In the genomic region with DNA sequence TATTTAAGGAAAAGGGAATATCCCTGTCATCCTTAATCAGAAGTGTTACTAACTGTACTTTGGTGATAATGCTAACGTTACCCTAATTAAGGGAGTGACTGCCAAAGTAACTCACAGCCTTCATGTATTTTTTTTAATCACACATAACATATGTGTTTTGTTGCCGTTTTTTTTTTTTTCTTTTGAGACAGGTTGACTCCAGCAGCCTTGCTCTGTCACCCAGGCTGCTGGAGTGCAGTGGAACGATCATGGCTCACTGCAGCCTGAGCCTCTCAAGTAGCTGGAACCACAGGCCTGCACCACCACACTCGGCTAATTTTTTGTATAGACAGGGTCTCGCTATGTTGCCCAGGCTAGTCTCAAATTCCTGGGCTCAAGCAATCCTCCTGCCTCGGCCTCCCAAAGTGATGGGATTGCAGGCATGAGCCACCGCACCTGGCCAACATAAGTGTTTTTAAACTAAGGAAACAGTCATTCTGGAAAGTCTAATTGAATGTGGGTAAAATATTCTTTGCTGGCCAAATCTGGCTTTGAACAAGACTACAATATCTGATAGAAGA, we compare ENCODE assay signal across 21 cellular contexts. TPM values are rescaled to one million over a fixed set of nuclear protein-coding genes. Genes with fewer than 3 reads are reported as not detected.
DNase-seq lines count a peak whose midpoint lies in the region; ATAC-seq, FAIRE-seq and TF ChIP-seq lines count a peak whose summit lies in the region.
"Had no signal": no experiment of that assay in that cellular context is flagged by ENCODE, and none has a peak within 500 bp of the region (broad histone marks: within the 10 kb centered on the region; RNA-seq: fewer than 3 reads in every experiment).

No MANE protein-coding gene starts in this region.

- POLR2A ChIA-PET in HEK293 (lab: Yijun Ruan, JAX) (no interaction called here), WTC11 (lab: Charles Lee) (no interaction called here), endothelial cell of umbilical vein (lab: Charles Lee) (no interaction called here)

- H3K79me2 ChIP-seq in endothelial cell of umbilical vein (ENCODE audit: control insufficient read depth, insufficient read depth, low read length) = peaks cover 3% of the 10 kb centered on the region

- H3K9me3 ChIP-seq in HEK293 (ENCODE audit: control insufficient read depth, insufficient read depth, low read depth, low read length) (no peaks in the 10 kb centered on the region), endothelial cell of umbilical vein (replicated peaks; ENCODE audit: control insufficient read depth, insufficient read depth, low read length) (no peaks in the 10 kb centered on the region)
- H3K9me3 ChIP-seq: BLaER1, Caco-2 had no signal

- H3K4me2 ChIP-seq in endothelial cell of umbilical vein (ENCODE audit: insufficient read depth, low read length) = no peak overlapping the region
- H3K4me2 ChIP-seq: BLaER1 had no signal

- no peak overlapping the region for H3K9ac ChIP-seq in endothelial cell of umbilical vein (replicated peaks; ENCODE audit: extremely low read depth, insufficient read depth, low read length)
- H3K9ac ChIP-seq: BLaER1 had no signal

- no peaks in the 10 kb centered on the region for H3K36me3 Mint-ChIP-seq in WTC11
- H3K36me3 Mint-ChIP-seq: CD4-positive, CD25-positive, alpha-beta regulatory T cell; CD8-positive, alpha-beta T cell had no signal

- no peak overlapping the region for H3K27ac ChIP-seq in HEK293 (ENCODE audit: extremely low read depth, low read depth, low read length)
- H3K27ac ChIP-seq in endothelial cell of umbilical vein (ENCODE audit: insufficient read depth, low read depth, low read length) = no peak overlapping the region
- H3K27ac ChIP-seq: BLaER1, C4-2B had no signal

- H3K9me1 ChIP-seq in endothelial cell of umbilical vein (replicated peaks; ENCODE audit: control insufficient read depth, extremely low read depth, insufficient read depth, low read length) = no peaks in the 10 kb centered on the region

- no peak for DNase-seq in H54 (ENCODE audit: insufficient read length, low spot score)
- DNase-seq in WTC11 (ENCODE audit: low spot score) = no peak
- no peak for DNase-seq in endothelial cell of umbilical vein (ENCODE audit: low read depth, low spot score)
- DNase-seq in OCI-M2 (lab: John Stamatoyannopoulos, UW; ENCODE audit: unreplicated experiment) = no peak
- DNase-seq in 8988T = no peak
- DNase-seq: Caco-2; CD4-positive, CD25-positive, alpha-beta regulatory T cell; CD8-positive, alpha-beta T cell; DMS153; DND-41; GOT3; H9; HFFc6 had no signal

- no TSS peak for BruUV-seq in endothelial cell of umbilical vein (replicated peaks; lab: Mats Ljungman, UMichigan)

- no peak for ATAC-seq in WTC11
- no peak for ATAC-seq in HG03097 (IDR thresholded peaks at IDR 0.05; ENCODE audit: low FRiP score, unreplicated experiment)
- no peak for ATAC-seq in HG03159 (IDR thresholded peaks at IDR 0.05; ENCODE audit: unreplicated experiment)
- ATAC-seq: CD8-positive, alpha-beta T cell; HCT116 had no signal

- no peak for TF ChIP-seq CTCF in HEK293 (tag by site-specific recombination; IDR thresholded peaks at IDR 0.05)
- TF ChIP-seq CTCF in WTC11 (IDR thresholded peaks at IDR 0.05) = no peak
- no peak for TF ChIP-seq CTCF in endothelial cell of umbilical vein (IDR thresholded peaks at IDR 0.05; ENCODE audit: extremely low read depth in 1 of 2, insufficient read depth in 1 of 2, low read depth in 1 of 2, low read length in 2 of 2)

- H3K4me3 ChIP-seq in HEK293 (ENCODE audit: low read depth, low read length) (no peak overlapping the region), endothelial cell of umbilical vein (replicated peaks in 1 of 3; ENCODE audit: insufficient read depth in 1 of 3, low read depth in 1 of 3, low read length in 3 of 3) (no peak overlapping the region)
- H3K4me3 ChIP-seq: BLaER1 had no signal

- TF ChIP-seq POLR2A in H54 (IDR thresholded peaks at IDR 0.05; ENCODE audit: low read depth, low read length) (no peak), endothelial cell of umbilical vein (IDR thresholded peaks at IDR 0.05; ENCODE audit: low read depth, low read length) (no peak)

- H3K4me3 Mint-ChIP-seq in WTC11 = no peak overlapping the region
- H3K4me3 Mint-ChIP-seq: B cell; CD4-positive, CD25-positive, alpha-beta regulatory T cell; CD8-positive, alpha-beta T cell; H9; HFFc6 had no signal

- CTCF ChIA-PET in HEK293 (lab: Yijun Ruan, JAX) (interaction anchor here (0.7 to 1.8 kb wide), 3 partner anchors 62 to 382 kb away, joined by 3 to 6 read pairs (median 4); no protein-coding TSS in a partner anchor), WTC11 (lab: Charles Lee) (interaction anchor here (1.5 kb wide), 1 partner anchor 128 kb away, joined by 3 read pairs; no protein-coding TSS in a partner anchor), endothelial cell of umbilical vein (lab: Charles Lee) (interaction anchor here (0.6 to 1.9 kb wide), 4 partner anchors 12 to 942 kb away, joined by 3 to 4 read pairs (median 4); no protein-coding TSS in a partner anchor)

- peaks cover 26% of the 10 kb centered on the region for H3K4me1 Mint-ChIP-seq in WTC11

- no peaks in the 10 kb centered on the region for H3K27me3 ChIP-seq in endothelial cell of umbilical vein (ENCODE audit: control insufficient read depth in 2 of 2, insufficient read depth in 2 of 2, low read length in 2 of 2)
- H3K27me3 ChIP-seq: BLaER1 had no signal

- no peak overlapping the region for H2AFZ ChIP-seq in endothelial cell of umbilical vein (ENCODE audit: low read depth, low read length)

- H3K27ac Mint-ChIP-seq in WTC11 = no peak overlapping the region
- H3K27ac Mint-ChIP-seq: B cell; CD4-positive, CD25-positive, alpha-beta regulatory T cell; CD8-positive, alpha-beta T cell; H9; HFFc6 had no signal

- no peaks in the 10 kb centered on the region for H3K9me3 Mint-ChIP-seq in WTC11
- H3K9me3 Mint-ChIP-seq: CD8-positive, alpha-beta T cell; H9; HFFc6 had no signal

- H3K4me1 ChIP-seq in HEK293 (ENCODE audit: control insufficient read depth, insufficient read depth, low read length) (peaks cover 5% of the 10 kb centered on the region; the same call in 1 of the 2 replicates), endothelial cell of umbilical vein (ENCODE audit: control insufficient read depth, extremely low read depth, insufficient read depth, low read length) (no peaks in the 10 kb centered on the region)
- H3K4me1 ChIP-seq: BLaER1, Caco-2 had no signal

- intact Hi-C loops in endothelial cell of umbilical vein (cut with micrococcal nuclease) = no loop called here

- H3K36me3 ChIP-seq in HEK293 (ENCODE audit: control insufficient read depth in 2 of 2, insufficient read depth in 1 of 2, low read length in 2 of 2) = no peaks in the 10 kb centered on the region
- H3K36me3 ChIP-seq in endothelial cell of umbilical vein (ENCODE audit: control insufficient read depth in 2 of 2, extremely low read depth in 1 of 2, insufficient read depth in 2 of 2, low read length in 2 of 2) = no peaks in the 10 kb centered on the region

- FAIRE-seq in H54 (lab: Jason Lieb, UNC) = peak; percentile 15
- peak; percentile 43 for FAIRE-seq in endothelial cell of umbilical vein (lab: Jason Lieb, UNC)
- FAIRE-seq: GM12892 had no signal

- H3K27me3 Mint-ChIP-seq in WTC11 (ENCODE audit: low read depth) = no peaks in the 10 kb centered on the region
- H3K27me3 Mint-ChIP-seq: B cell; CD4-positive, CD25-positive, alpha-beta regulatory T cell had no signal

- dilution Hi-C loops in endothelial cell of umbilical vein (cut with MboI; ENCODE audit: extremely low pct_ligation_motif_present, low sequenced_read_pairs) = no loop called here

- H4K20me1 ChIP-seq in endothelial cell of umbilical vein (replicated peaks; ENCODE audit: control insufficient read depth, extremely low read depth, insufficient read depth, low read length) = no peaks in the 10 kb centered on the region

TF ChIP-seq in HEK293, 187 proteins besides CTCF, POLR2A, EP300 and RAD21:
- TF ChIP-seq ZNF121 (tag by site-specific recombination; IDR thresholded peaks at IDR 0.05) (0 out of 2 replicates have a peak, but pooled peaks have one; percentile 27), ZNF585B (tag by site-specific recombination; IDR thresholded peaks at IDR 0.05) (no peak)
TF ChIP-seq in HEK293: peak in this region for 1.

TF ChIP-seq in WTC11, 78 proteins besides CTCF, POLR2A, EP300 and RAD21:
- TF ChIP-seq, protein P1, sequence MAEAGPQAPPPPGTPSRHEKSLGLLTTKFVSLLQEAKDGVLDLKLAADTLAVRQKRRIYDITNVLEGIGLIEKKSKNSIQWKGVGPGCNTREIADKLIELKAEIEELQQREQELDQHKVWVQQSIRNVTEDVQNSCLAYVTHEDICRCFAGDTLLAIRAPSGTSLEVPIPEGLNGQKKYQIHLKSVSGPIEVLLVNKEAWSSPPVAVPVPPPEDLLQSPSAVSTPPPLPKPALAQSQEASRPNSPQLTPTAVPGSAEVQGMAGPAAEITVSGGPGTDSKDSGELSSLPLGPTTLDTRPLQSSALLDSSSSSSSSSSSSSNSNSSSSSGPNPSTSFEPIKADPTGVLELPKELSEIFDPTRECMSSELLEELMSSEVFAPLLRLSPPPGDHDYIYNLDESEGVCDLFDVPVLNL (CRISPR knock-in tag; IDR thresholded peaks at IDR 0.05; ENCODE audit: borderline replicate concordance, low read depth) = no peak
- peak; percentile 66 for TF ChIP-seq ZNF121 (CRISPR knock-in tag; IDR thresholded peaks at IDR 0.05)
- no peak for TF ChIP-seq MXD4 (CRISPR knock-in tag; IDR thresholded peaks at IDR 0.05; ENCODE audit: borderline replicate concordance)
TF ChIP-seq in WTC11: peak in this region for 1.

TF ChIP-seq in endothelial cell of umbilical vein, 7 proteins besides CTCF, POLR2A, EP300 and RAD21 (continues in another document):
- no peak for TF ChIP-seq MYC (IDR thresholded peaks at IDR 0.05; ENCODE audit: low read depth, low read length)
- TF ChIP-seq JUN (IDR thresholded peaks at IDR 0.05; ENCODE audit: borderline replicate concordance, insufficient read depth, insufficient read length, low read depth) = no peak
- TF ChIP-seq EZH2 (IDR thresholded peaks at IDR 0.05; ENCODE audit: borderline replicate concordance, low read depth, low read length, severe bottlenecking) = no peak
- no peak for TF ChIP-seq FOS (IDR thresholded peaks at IDR 0.05; ENCODE audit: borderline replicate concordance, insufficient read depth, low read length)
- TF ChIP-seq, protein P2, sequence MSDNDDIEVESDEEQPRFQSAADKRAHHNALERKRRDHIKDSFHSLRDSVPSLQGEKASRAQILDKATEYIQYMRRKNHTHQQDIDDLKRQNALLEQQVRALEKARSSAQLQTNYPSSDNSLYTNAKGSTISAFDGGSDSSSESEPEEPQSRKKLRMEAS (IDR thresholded peaks at IDR 0.05; ENCODE audit: insufficient read depth, insufficient read length) = no peak

RNA-seq across cellular contexts. Expression of a gene that starts 56.5 kb away (rescaled TPM):
- total RNA-seq in WTC11 (2021) (26.5 to 32.2 TPM (median 31.7 TPM) in 3 replicates), endothelial cell of umbilical vein (38.8 and 47.7 TPM in 2 replicates)
- polyA plus RNA-seq in endothelial cell of umbilical vein = 9.7 and 11.1 TPM in 2 replicates
- polyA plus RNA-seq in endothelial cell of umbilical vein (2011; cell fraction: cytosol; rRNA removed) = 8.8 and 10.2 TPM in 2 replicates
- 58.1 and 58.5 TPM in 2 replicates for polyA plus RNA-seq in endothelial cell of umbilical vein (2011; cell fraction: nucleus; rRNA removed)
- 18.0 and 23.4 TPM in 2 replicates for polyA plus RNA-seq in endothelial cell of umbilical vein (2012)
- 55.3 and 58.0 TPM in 2 replicates for polyA minus RNA-seq in endothelial cell of umbilical vein
- 19.2 TPM for polyA minus RNA-seq in endothelial cell of umbilical vein (2011; cell fraction: cytosol; rRNA and poly(A)+ RNA removed)
- polyA minus RNA-seq in endothelial cell of umbilical vein (2011; cell fraction: nucleus; rRNA and poly(A)+ RNA removed) = 97.5 and 125 TPM in 2 replicates
